Comparison of ENCODE assay signal across 1 cellular context in genomic region chr3:49769926-49770325, GRCh38.
TF ChIP-seq lines count a peak whose summit lies in the region.

No MANE protein-coding gene starts in this region.

TF ChIP-seq in WTC11, 78 proteins besides CTCF, POLR2A, EP300 and RAD21:
- TF ChIP-seq STAT6 (CRISPR knock-in tag; conservative IDR thresholded peaks at IDR 0.05; ENCODE audit: low read depth) (no peak), AFF4 (CRISPR knock-in tag; IDR thresholded peaks at IDR 0.05; ENCODE audit: borderline replicate concordance) (no peak), HMGXB4 (CRISPR knock-in tag; IDR thresholded peaks at IDR 0.05) (no peak), FOXJ3 (CRISPR knock-in tag; IDR thresholded peaks at IDR 0.05; ENCODE audit: borderline replicate concordance) (no peak)
